14 cellular contexts compared by ENCODE assay signal in the genomic region with DNA sequence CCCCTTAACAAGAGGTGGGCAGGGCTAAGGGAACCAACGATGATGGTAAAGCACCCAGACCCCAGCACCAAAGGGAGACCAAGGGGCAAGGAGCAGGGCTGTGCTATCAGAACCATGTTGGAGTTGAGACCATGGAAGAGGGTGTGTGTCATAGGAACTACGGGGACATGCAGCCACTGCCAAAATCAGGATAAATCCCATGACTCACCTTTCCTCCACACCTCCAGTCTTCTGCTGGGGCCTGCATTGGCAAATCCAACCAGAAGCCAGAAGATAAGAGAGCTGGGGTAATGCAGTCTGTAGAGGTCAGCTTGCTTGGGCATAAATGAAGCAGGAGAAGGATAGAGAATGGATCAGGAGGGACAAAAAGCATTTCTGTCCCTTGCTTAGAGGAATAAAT. TPM values are rescaled to one million over a fixed set of nuclear protein-coding genes. Genes with fewer than 3 reads are reported as not detected.
DNase-seq lines count a peak whose midpoint lies in the region; ATAC-seq and TF ChIP-seq lines count a peak whose summit lies in the region.
"Had no signal": no experiment of that assay in that cellular context is flagged by ENCODE, and none has a peak within 500 bp of the region (broad histone marks: within the 10 kb centered on the region; RNA-seq: fewer than 3 reads in every experiment).

No MANE protein-coding gene starts in this region.

- H3K9me3 ChIP-seq in H9 (ENCODE audit: control insufficient read depth, low read depth, low read length), result no peaks in the 10 kb centered on the region
- no peaks in the 10 kb centered on the region for H3K9me3 ChIP-seq in RWPE2 (ENCODE audit: severe bottlenecking)

- TF ChIP-seq CTCF in H9 (conservative IDR thresholded peaks at IDR 0.05), result no peak
- no peak for TF ChIP-seq CTCF in RWPE2 (IDR thresholded peaks at IDR 0.05; ENCODE audit: poor library complexity, severe bottlenecking)
- no peak for TF ChIP-seq CTCF in epithelial cell of esophagus (IDR thresholded peaks at IDR 0.05; ENCODE audit: insufficient read depth, low read depth, low read length, missing control alignments)
- no peak for TF ChIP-seq CTCF in progenitor cell of endocrine pancreas (IDR thresholded peaks at IDR 0.05; ENCODE audit: unreplicated experiment)

- H2BK120ac ChIP-seq in H9 (ENCODE audit: low read depth, low read length, poor library complexity, severe bottlenecking), result no peak overlapping the region

- no peaks in the 10 kb centered on the region for H3K79me2 ChIP-seq in H9 (ENCODE audit: insufficient read depth, low read length)

- H4K8ac ChIP-seq in H9 (replicated peaks; ENCODE audit: insufficient read length, low read depth, low read length), result no peak overlapping the region

- WGBS in H9 (ENCODE audit: extremely low coverage, insufficient read length, low lambda C conversion rate), result no CpG with 5 or more reads among the region's 2 CpGs

- no peaks in the 10 kb centered on the region for H3K36me3 ChIP-seq in RWPE2 (ENCODE audit: low read depth)
- H3K36me3 ChIP-seq: BLaER1 treated with 17β-estradiol and CSF1 and Interleukin-3, amounts not matched to agents 10 nM and 100 nM had no signal

- H3K36me3 Mint-ChIP-seq in H9 (ENCODE audit: insufficient read depth in 1 of 3, low read depth in 3 of 3) (no peaks in the 10 kb centered on the region; a peak in 1 of 7 replicates), progenitor cell of endocrine pancreas (ENCODE audit: insufficient read depth) (no peaks in the 10 kb centered on the region)

- no peak overlapping the region for H3K23ac ChIP-seq in H9 (ENCODE audit: insufficient read length, low read depth, low read length)

- H3K18ac ChIP-seq in H9 (ENCODE audit: insufficient read length, low read depth, low read length), result no peak overlapping the region

- ATAC-seq in RWPE2 (ENCODE audit: low read depth), result peak; percentile 36; the same call in 1 of the 3 replicates
- ATAC-seq in sciatic nerve, result no peak
- ATAC-seq in HG03135 (IDR thresholded peaks at IDR 0.05; ENCODE audit: unreplicated experiment), result no peak

- no peak overlapping the region for H3K4ac ChIP-seq in H9 (ENCODE audit: low read depth, low read length)

- no peak overlapping the region for H2BK15ac ChIP-seq in H9 (ENCODE audit: low read depth, low read length)

- H3T11ph ChIP-seq in H9 (ENCODE audit: low read length), result no peak overlapping the region

- H3K4me1 ChIP-seq in H9 (ENCODE audit: insufficient read depth, low read length), result no peaks in the 10 kb centered on the region
- H3K4me1 ChIP-seq in RWPE2 (ENCODE audit: insufficient read depth, poor library complexity, severe bottlenecking), result no peaks in the 10 kb centered on the region

- H3K27ac Mint-ChIP-seq in H9 (no peak overlapping the region), progenitor cell of endocrine pancreas (no peak overlapping the region)
- H3K27ac Mint-ChIP-seq: B cell; CD8-positive, alpha-beta memory T cell had no signal

- H3K4me2 ChIP-seq in H9 (ENCODE audit: insufficient read depth, insufficient read length, low read length), result no peak overlapping the region

- H2AK5ac ChIP-seq in H9 (ENCODE audit: insufficient read length, low read length), result no peak overlapping the region

- H2AFZ ChIP-seq in H9 (ENCODE audit: low read length), result no peak overlapping the region
- H2AFZ ChIP-seq: GM23248 had no signal

- no peak overlapping the region for H3K9ac ChIP-seq in H9 (ENCODE audit: extremely low read depth, insufficient read length, low read length)
- H3K9ac ChIP-seq: BLaER1 treated with 17β-estradiol and CSF1 and Interleukin-3, amounts not matched to agents 10 nM and 100 nM; GM23248 had no signal

- DNase-seq in H9 (peak; percentile 9), RWPE2 (ENCODE audit: low spot score) (no peak), epithelial cell of esophagus (ENCODE audit: low read depth) (peak; percentile 44), sciatic nerve (ENCODE audit: low spot score) (peak; percentile 12), progenitor cell of endocrine pancreas (ENCODE audit: low spot score, unreplicated experiment) (no peak)
- DNase-seq: CD8-positive, alpha-beta memory T cell; COR-L47; DMS 273 treated with DMSO at 0.1 percent for 48 hours; GM23248; HCEC 1CT had no signal

- no peaks in the 10 kb centered on the region for H3K79me1 ChIP-seq in H9 (ENCODE audit: insufficient read depth, low read depth, low read length, poor library complexity, severe bottlenecking)

- no peak overlapping the region for H3K14ac ChIP-seq in H9 (ENCODE audit: insufficient read depth, low read length)

- H4K5ac ChIP-seq in H9 (ENCODE audit: insufficient read length, low read depth, low read length), result no peak overlapping the region

- H3K27me3 ChIP-seq in H9 (ENCODE audit: insufficient read depth, low read length) (peaks cover 2% of the 10 kb centered on the region; the same call in 1 of the 2 replicates), RWPE2 (ENCODE audit: insufficient read depth, poor library complexity, severe bottlenecking) (no peaks in the 10 kb centered on the region)
- H3K27me3 ChIP-seq: BLaER1 treated with 17β-estradiol and CSF1 and Interleukin-3, amounts not matched to agents 10 nM and 100 nM had no signal

- H3K9me3 Mint-ChIP-seq in H9, result peaks cover under 1 to 5% of the 10 kb centered on the region in 2 experiments; a peak in 2 of 5 replicates
- H3K9me3 Mint-ChIP-seq in progenitor cell of endocrine pancreas (ENCODE audit: low read depth), result no peaks in the 10 kb centered on the region

- H3K56ac ChIP-seq in H9 (ENCODE audit: insufficient read length, low read depth, low read length), result no peak overlapping the region

- no peak overlapping the region for H2BK20ac ChIP-seq in H9 (ENCODE audit: low read depth, low read length, poor library complexity, severe bottlenecking)

- no peaks in the 10 kb centered on the region for H4K20me1 ChIP-seq in H9 (ENCODE audit: control insufficient read depth, insufficient read depth, insufficient read length)
- H4K20me1 ChIP-seq: BLaER1 treated with 17β-estradiol and CSF1 and Interleukin-3, amounts not matched to agents 10 nM and 100 nM had no signal

- H3K4me3 Mint-ChIP-seq in H9 (no peak overlapping the region), progenitor cell of endocrine pancreas (ENCODE audit: low read depth) (no peak overlapping the region)
- H3K4me3 Mint-ChIP-seq: B cell; CD8-positive, alpha-beta memory T cell had no signal

- H3K27ac ChIP-seq in H9 (ENCODE audit: insufficient read length, low read depth, low read length) (no peak overlapping the region), RWPE2 (ENCODE audit: poor library complexity, severe bottlenecking) (no peak overlapping the region)
- H3K27ac ChIP-seq: BLaER1 treated with 17β-estradiol and CSF1 and Interleukin-3, amounts not matched to agents 10 nM and 100 nM; GM23248; HL-60 had no signal

- no peak overlapping the region for H3K4me3 ChIP-seq in RWPE2 (ENCODE audit: severe bottlenecking)
- no peak overlapping the region for H3K4me3 ChIP-seq in epithelial cell of esophagus (ENCODE audit: low read length)
- H3K4me3 ChIP-seq: BLaER1 treated with 17β-estradiol and CSF1 and Interleukin-3, amounts not matched to agents 10 nM and 100 nM; GM23248 had no signal

- intact Hi-C loops in sciatic nerve (cut with DNase I), result no loop called here

- peaks cover 44% of the 10 kb centered on the region for H3K27me3 Mint-ChIP-seq in H9 (ENCODE audit: low read depth)
- peaks cover 29% of the 10 kb centered on the region for H3K27me3 Mint-ChIP-seq in progenitor cell of endocrine pancreas

- no peak overlapping the region for H4K91ac ChIP-seq in H9 (ENCODE audit: insufficient read length, low read depth, low read length)

- H2BK5ac ChIP-seq in H9 (ENCODE audit: insufficient read length, low read length), result no peak overlapping the region

- H3K4me1 Mint-ChIP-seq in H9, result no peaks in the 10 kb centered on the region
- H3K4me1 Mint-ChIP-seq in progenitor cell of endocrine pancreas (ENCODE audit: low read depth), result no peaks in the 10 kb centered on the region
- H3K4me1 Mint-ChIP-seq: B cell; CD8-positive, alpha-beta memory T cell had no signal

- H2BK12ac ChIP-seq in H9 (ENCODE audit: insufficient read length, low read depth, low read length), result no peak overlapping the region

- H3K23me2 ChIP-seq in H9 (ENCODE audit: insufficient read length, low read depth, low read length, poor library complexity, severe bottlenecking), result no peaks in the 10 kb centered on the region

RNA-seq across cellular contexts. Expression of a gene that starts 42.7 kb away (rescaled TPM):
- total RNA-seq in H9 (2021), result 4.7 and 5.0 TPM in 2 replicates
- total RNA-seq in sciatic nerve, result 50.7 TPM
- total RNA-seq in progenitor cell of endocrine pancreas, result 51.1 and 52.9 TPM in 2 replicates
- total RNA-seq: B cell had no signal

RNA-seq across cellular contexts. Expression of a gene that starts 50.4 kb away (rescaled TPM):
- 45.8 and 48.5 TPM in 2 replicates for total RNA-seq in H9 (2021)
- 48.5 TPM for total RNA-seq in sciatic nerve
- 49.0 and 53.5 TPM in 2 replicates for total RNA-seq in progenitor cell of endocrine pancreas

RNA-seq across cellular contexts. Expression of a gene that starts 58.9 kb away (rescaled TPM):
- total RNA-seq in H9 (2021) (25.7 and 28.1 TPM in 2 replicates), sciatic nerve (23.6 TPM), progenitor cell of endocrine pancreas (41.4 and 42.2 TPM in 2 replicates)

Comparison
In these comparisons a context has a peak if more than half of its experiments do, and no peak if none do; other contexts are left out.
1. DNase-seq: peak in H9 (single experiment), epithelial cell of esophagus (single experiment) and sciatic nerve (single experiment); none in RWPE2 (single experiment) and progenitor cell of endocrine pancreas (single experiment).